17 cellular contexts compared by ENCODE assay signal in the genomic region with DNA sequence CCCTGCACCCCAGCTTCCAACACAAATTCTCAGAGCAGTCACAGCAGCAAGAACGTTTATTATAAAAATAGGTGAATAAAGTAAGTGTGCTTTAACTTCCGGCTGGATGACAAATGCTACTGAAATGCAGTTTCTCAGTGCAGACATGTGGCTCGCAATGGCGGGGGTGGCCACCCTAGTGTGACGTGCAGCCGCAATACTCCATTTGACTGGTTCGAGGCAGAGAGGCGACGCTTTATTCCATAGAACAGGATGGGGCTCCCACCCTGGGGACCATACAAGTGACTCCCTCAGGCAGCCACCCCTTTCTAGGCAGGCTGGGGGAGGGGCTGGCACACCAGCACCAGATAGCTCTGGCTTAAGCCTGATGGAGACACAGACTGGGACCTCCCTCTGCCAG. TPM values are rescaled to one million over a fixed set of nuclear protein-coding genes. Genes with fewer than 3 reads are reported as not detected.
DNase-seq lines count a peak whose midpoint lies in the region; ATAC-seq and TF ChIP-seq lines count a peak whose summit lies in the region.
"Had no signal": no experiment of that assay in that cellular context is flagged by ENCODE, and none has a peak within 500 bp of the region (broad histone marks: within the 10 kb centered on the region; RNA-seq: fewer than 3 reads in every experiment).

No MANE protein-coding gene starts in this region.

- no peak overlapping the region for H2BK15ac ChIP-seq in mesendoderm (replicated peaks; ENCODE audit: low read depth)

- peak overlapping the region in 2 of 3 donors; percentile 2 to 49 for H3K27ac Mint-ChIP-seq in CD4-positive, CD25-positive, alpha-beta regulatory T cell
- H3K27ac Mint-ChIP-seq in central memory CD8-positive, alpha-beta T cell (ENCODE audit: low read depth), result peak overlapping the region; percentile 37
- no peak overlapping the region for H3K27ac Mint-ChIP-seq in neural crest cell (ENCODE audit: unreplicated experiment)

- no peaks in the 10 kb centered on the region for H3K27me3 ChIP-seq in CD4-positive, CD25-positive, alpha-beta regulatory T cell (ENCODE audit: control insufficient read depth, insufficient read depth, low read length)
- no peaks in the 10 kb centered on the region for H3K27me3 ChIP-seq in H7 (ENCODE audit: control insufficient read depth, insufficient read depth, low read length)
- H3K27me3 ChIP-seq in mesendoderm (ENCODE audit: insufficient read depth, low read length, poor library complexity), result no peaks in the 10 kb centered on the region
- H3K27me3 ChIP-seq in upper lobe of left lung, result no peaks in the 10 kb centered on the region

- H3K56ac ChIP-seq in mesendoderm (ENCODE audit: low read length), result no peak overlapping the region

- H3K79me2 ChIP-seq in mesendoderm (ENCODE audit: control insufficient read depth, insufficient read depth, low read length), result no peaks in the 10 kb centered on the region

- H2BK120ac ChIP-seq in mesendoderm (ENCODE audit: low read depth, low read length), result no peak overlapping the region

- TF ChIP-seq CTCF in neural crest cell (conservative IDR thresholded peaks at IDR 0.05) (no peak), upper lobe of left lung (IDR thresholded peaks at IDR 0.05) (no peak)

- no peak overlapping the region for H3K27ac ChIP-seq in CD4-positive, CD25-positive, alpha-beta regulatory T cell (ENCODE audit: insufficient read depth, low read length, poor library complexity, severe bottlenecking)
- H3K27ac ChIP-seq in mesendoderm (ENCODE audit: low read depth, low read length), result no peak overlapping the region
- no peak overlapping the region for H3K27ac ChIP-seq in upper lobe of left lung
- H3K27ac ChIP-seq: epithelial cell of prostate had no signal

- no peak overlapping the region for H4K5ac ChIP-seq in mesendoderm (ENCODE audit: low read length)

- no CpG with 5 or more reads among the region's 9 CpGs for WGBS in mesendoderm (ENCODE audit: extremely low coverage, insufficient coverage, low lambda C conversion rate)
- 91 to 93% methylated on average over 9 of the region's 9 CpGs for WGBS in upper lobe of left lung, 2 donors

- no peak overlapping the region for H3K4me2 ChIP-seq in mesendoderm (ENCODE audit: low read length)

- H3K9me3 Mint-ChIP-seq in CD4-positive, CD25-positive, alpha-beta regulatory T cell, result peaks cover 0 to 8% (median 0%) of the 10 kb centered on the region in 7 donors
- H3K9me3 Mint-ChIP-seq in central memory CD8-positive, alpha-beta T cell, result no peaks in the 10 kb centered on the region
- peaks cover 8% of the 10 kb centered on the region for H3K9me3 Mint-ChIP-seq in neural crest cell

- no peak overlapping the region for H2BK5ac ChIP-seq in mesendoderm (ENCODE audit: low read length)

- no peak overlapping the region for H3K4ac ChIP-seq in mesendoderm (ENCODE audit: low read depth, low read length)

- ATAC-seq in CD4-positive, CD25-positive, alpha-beta regulatory T cell (ENCODE audit: low read depth in 2 of 2), result no peak
- no peak for ATAC-seq in central memory CD8-positive, alpha-beta T cell (replicated peaks; ENCODE audit: extremely low read depth, poor library complexity, severe bottlenecking)
- ATAC-seq in HG03025 (IDR thresholded peaks at IDR 0.05; ENCODE audit: low FRiP score, unreplicated experiment) (no peak), upper lobe of left lung (ENCODE audit: low FRiP score in 2 of 2) (no peak)

- no peak overlapping the region for H4K8ac ChIP-seq in mesendoderm (ENCODE audit: low read depth, low read length)

- H3K9ac ChIP-seq in mesendoderm (ENCODE audit: low read length), result no peak overlapping the region

- H3K9me3 ChIP-seq in CD4-positive, CD25-positive, alpha-beta regulatory T cell (ENCODE audit: control insufficient read depth in 2 of 2, low read length in 2 of 2), result peaks cover 0 to under 1% of the 10 kb centered on the region in 2 experiments
- H3K9me3 ChIP-seq in upper lobe of left lung, result peaks cover 0 to under 1% (median 0%) of the 10 kb centered on the region in 4 donors
- H3K9me3 ChIP-seq: HAP-1 had no signal

- H3K36me3 ChIP-seq in CD4-positive, CD25-positive, alpha-beta regulatory T cell (ENCODE audit: control insufficient read depth, insufficient read depth, low read length), result peaks cover 51% of the 10 kb centered on the region
- peaks cover 20% of the 10 kb centered on the region for H3K36me3 ChIP-seq in H7 (replicated peaks; ENCODE audit: control insufficient read depth, insufficient read depth, low read length)
- peaks cover 4% of the 10 kb centered on the region for H3K36me3 ChIP-seq in mesendoderm (ENCODE audit: control insufficient read depth, insufficient read depth, low read length)
- peaks cover 0 to 53% (median 45%) of the 10 kb centered on the region in 4 donors for H3K36me3 ChIP-seq in upper lobe of left lung

- H3K4me1 ChIP-seq in CD4-positive, CD25-positive, alpha-beta regulatory T cell (ENCODE audit: control insufficient read depth, insufficient read depth, low read length, poor library complexity, severe bottlenecking), result peaks cover 17% of the 10 kb centered on the region
- H3K4me1 ChIP-seq in mesendoderm (ENCODE audit: control insufficient read depth, low read depth, low read length) (no peaks in the 10 kb centered on the region), upper lobe of left lung (peaks cover 7 to 9% (median 8%) of the 10 kb centered on the region in 4 donors)
- H3K4me1 ChIP-seq: HAP-1 had no signal

- no peak for TF ChIP-seq POLR2A in upper lobe of left lung (IDR thresholded peaks at IDR 0.05)

- peaks cover 27% of the 10 kb centered on the region for H3K36me3 Mint-ChIP-seq in CD4-positive, CD25-positive, alpha-beta regulatory T cell
- peaks cover 38% of the 10 kb centered on the region for H3K36me3 Mint-ChIP-seq in central memory CD8-positive, alpha-beta T cell (ENCODE audit: insufficient read depth)
- H3K36me3 Mint-ChIP-seq in neural crest cell (ENCODE audit: low read depth), result peaks cover 22% of the 10 kb centered on the region

- H3K4me1 Mint-ChIP-seq in CD4-positive, CD25-positive, alpha-beta regulatory T cell, result peaks cover 7 to 24% (median 14%) of the 10 kb centered on the region in 4 donors
- peaks cover 15% of the 10 kb centered on the region for H3K4me1 Mint-ChIP-seq in central memory CD8-positive, alpha-beta T cell
- peaks cover 16% of the 10 kb centered on the region for H3K4me1 Mint-ChIP-seq in neural crest cell

- no peak overlapping the region for H3K4me3 Mint-ChIP-seq in CD4-positive, CD25-positive, alpha-beta regulatory T cell
- H3K4me3 Mint-ChIP-seq in central memory CD8-positive, alpha-beta T cell, result no peak overlapping the region
- H3K4me3 Mint-ChIP-seq in neural crest cell, result peak overlapping the region; percentile 65

- no peak for TF ChIP-seq EP300 in upper lobe of left lung (IDR thresholded peaks at IDR 0.05)

- H3K4me3 ChIP-seq in CD4-positive, CD25-positive, alpha-beta regulatory T cell (ENCODE audit: low read depth, low read length), result no peak overlapping the region
- no peak overlapping the region for H3K4me3 ChIP-seq in H7 (ENCODE audit: insufficient read depth, low read depth, low read length)
- H3K4me3 ChIP-seq in mesendoderm (ENCODE audit: low read length), result no peak overlapping the region
- no peak overlapping the region for H3K4me3 ChIP-seq in upper lobe of left lung
- H3K4me3 ChIP-seq: HAP-1 had no signal

- H2AK5ac ChIP-seq in mesendoderm (ENCODE audit: low read length), result no peak overlapping the region

- H3K79me1 ChIP-seq in mesendoderm (ENCODE audit: low read length), result no peaks in the 10 kb centered on the region

- H3K18ac ChIP-seq in mesendoderm (ENCODE audit: low read length), result no peak overlapping the region

- no peaks in the 10 kb centered on the region for H3K27me3 Mint-ChIP-seq in CD4-positive, CD25-positive, alpha-beta regulatory T cell
- H3K27me3 Mint-ChIP-seq in central memory CD8-positive, alpha-beta T cell, result no peaks in the 10 kb centered on the region
- no peaks in the 10 kb centered on the region for H3K27me3 Mint-ChIP-seq in neural crest cell (ENCODE audit: low read depth)

- no peak overlapping the region for H3K23ac ChIP-seq in mesendoderm (ENCODE audit: low read length)

- DNase-seq in CD4-positive, CD25-positive, alpha-beta regulatory T cell, result no peak
- DNase-seq in H7 (peak; percentile 40), neural crest cell (ENCODE audit: low read depth, low spot score) (no peak), mesendoderm (no peak), upper lobe of left lung (no peak), dedifferentiated amniotic fluid mesenchymal stem cell (ENCODE audit: extremely low spot score) (no peak)
- DNase-seq in central memory CD8-positive, alpha-beta T cell (ENCODE audit: low spot score in 2 of 2), result no peak
- DNase-seq: Calu3; cerebellar nuclear complex; kidney glomerular epithelial cell; NCI-H2081; NCI-H774; SHP77 treated with DMSO at 0.1 percent for 48 hours; stimulated activated CD4-positive, alpha-beta T cell treated with anti-CD3 and anti-CD28 coated beads, Interleukin-2, amount 100 ng/mL, for 48 hours had no signal

RNA-seq across cellular contexts. Expression of gene TNIP2, which starts 14.5 kb away (rescaled TPM):
- total RNA-seq in CD4-positive, CD25-positive, alpha-beta regulatory T cell, result 87.7 TPM
- 10 to 100 TPM; 43.9 to 53.3 (median 50.9) TPM for polyA plus RNA-seq in CD4-positive, CD25-positive, alpha-beta regulatory T cell
- 44.6 and 51.3 TPM in 2 replicates for total RNA-seq in H7 (2014; rRNA removed; shearing (Covaris generic))
- total RNA-seq in neural crest cell, result 25.1 and 26.2 TPM in 2 replicates
- polyA plus RNA-seq in mesendoderm (2013, experiment 1 of 2), result 23.2 TPM
- 25.0 TPM for polyA plus RNA-seq in mesendoderm (2013, experiment 2 of 2)
- 10 to 100 TPM; 39.4 to 87.1 (median 60.1) TPM for total RNA-seq in upper lobe of left lung

RNA-seq across cellular contexts. Expression of gene SH3BP2, which starts 51.3 kb away (rescaled TPM):
- total RNA-seq in CD4-positive, CD25-positive, alpha-beta regulatory T cell, result 61.7 TPM
- polyA plus RNA-seq in CD4-positive, CD25-positive, alpha-beta regulatory T cell, result 1 to 10 TPM; 7.6 to 8.6 (median 8.4) TPM
- total RNA-seq in H7 (2014; rRNA removed; shearing (Covaris generic)), result 20.4 and 35.5 TPM in 2 replicates
- total RNA-seq in neural crest cell, result 34.8 and 39.1 TPM in 2 replicates
- polyA plus RNA-seq in mesendoderm (2013, experiment 1 of 2), result 19.3 TPM
- polyA plus RNA-seq in mesendoderm (2013, experiment 2 of 2), result 19.0 TPM
- total RNA-seq in upper lobe of left lung, result 100 to 1,000 TPM in 3 of 6 donors, 10 to 100 TPM in 3; 59.1 to 358 (median 103) TPM
